In genomic region chr9:72858089-72858912, GRCh38 we compare ENCODE assay signal across 11 cellular contexts.
DNase-seq lines count a peak whose midpoint lies in the region; ATAC-seq and TF ChIP-seq lines count a peak whose summit lies in the region.
"Had no signal": no experiment of that assay in that cellular context is flagged by ENCODE, and none has a peak within 500 bp of the region (broad histone marks: within the 10 kb centered on the region; RNA-seq: fewer than 3 reads in every experiment).

No MANE protein-coding gene starts in this region.

- H3K9me3 ChIP-seq in SK-N-MC (ENCODE audit: low read depth, low read length) (no peaks in the 10 kb centered on the region), heart left ventricle (no peaks in the 10 kb centered on the region), psoas muscle (no peaks in the 10 kb centered on the region)

- H3K27ac ChIP-seq in SK-N-MC (peak overlapping the region; percentile 91), heart left ventricle (peak overlapping the region in 3 of 12 donors; percentile 30 to 46 (median 32)), psoas muscle (no peak overlapping the region)

- H3K9ac ChIP-seq in SK-N-MC (ENCODE audit: insufficient read length) = peak overlapping the region; percentile 53

- H3K27me3 ChIP-seq in heart left ventricle (no peaks in the 10 kb centered on the region), psoas muscle (ENCODE audit: insufficient read depth in 3 of 3, low read length in 2 of 3) (no peaks in the 10 kb centered on the region)

- peak in 3 of 4 donors; percentile 54 to 83 (median 61) for ATAC-seq in heart left ventricle
- peak in 3 of 4 donors; percentile 62 to 66 (median 62) for ATAC-seq in psoas muscle
- no peak for ATAC-seq in HG03342 (IDR thresholded peaks at IDR 0.05; ENCODE audit: unreplicated experiment)

- TF ChIP-seq CTCF in heart left ventricle (IDR thresholded peaks at IDR 0.05) (no peak), psoas muscle (IDR thresholded peaks at IDR 0.05) (no peak)

- peak; percentile 32 for DNase-seq in ELF-1 (ENCODE audit: low read depth, low spot score)
- DNase-seq in SK-N-MC (ENCODE audit: low read depth, low spot score) = no peak
- peak in 1 of 5 donors; percentile 46 for DNase-seq in heart left ventricle
- DNase-seq in psoas muscle = peak in 1 of 2 donors; percentile 24
- no peak for DNase-seq in NCI-H1092 (lab: John Stamatoyannopoulos, UW)
- DNase-seq in T-helper 2 cell = no peak
- DNase-seq in kidney glomerular epithelial cell (lab: John Stamatoyannopoulos, UW) = no peak
- DNase-seq: activated T-cell treated with anti-CD3 and anti-CD28 coated beads, Interleukin-2, amount 50 U/mL, for 1 hour; CD8-positive, alpha-beta memory T cell; NCI-H345 had no signal

- H3K36me3 ChIP-seq in SK-N-MC (ENCODE audit: insufficient read depth, low read length) = no peaks in the 10 kb centered on the region
- H3K36me3 ChIP-seq in heart left ventricle = no peaks in the 10 kb centered on the region
- no peaks in the 10 kb centered on the region for H3K36me3 ChIP-seq in psoas muscle (ENCODE audit: insufficient read depth in 1 of 2, low read depth in 1 of 2)

- TF ChIP-seq POLR2A in heart left ventricle (IDR thresholded peaks at IDR 0.05) = no peak

- intact Hi-C loops in heart left ventricle (cut with DNase I) (loop anchor here in 9 of 10 donors (2.0 to 10.0 kb wide), 6 partner anchors 164 to 326 kb away; no protein-coding TSS in a partner anchor), psoas muscle (cut with DNase I) (loop anchor here in 1 of 2 donors (1.0 kb wide), 1 partner anchor 165 kb away; no protein-coding TSS in a partner anchor)

- WGBS in heart left ventricle, 4 donors = 29 to 41% (median 33%) methylated on average over 5 of the region's 5 CpGs
- WGBS in psoas muscle, 3 donors = 11 to 22% (median 13%) methylated on average over 5 of the region's 5 CpGs

- H3K4me3 ChIP-seq in SK-N-MC (peak overlapping the region; percentile 48), heart left ventricle (no peak overlapping the region), psoas muscle (no peak overlapping the region)

- H3K4me1 ChIP-seq in heart left ventricle = peaks cover 0 to 30% (median 14%) of the 10 kb centered on the region in 12 donors
- peaks cover 21% of the 10 kb centered on the region for H3K4me1 ChIP-seq in psoas muscle
